ENCODE assay signal across 8 cellular contexts in the genomic region with DNA sequence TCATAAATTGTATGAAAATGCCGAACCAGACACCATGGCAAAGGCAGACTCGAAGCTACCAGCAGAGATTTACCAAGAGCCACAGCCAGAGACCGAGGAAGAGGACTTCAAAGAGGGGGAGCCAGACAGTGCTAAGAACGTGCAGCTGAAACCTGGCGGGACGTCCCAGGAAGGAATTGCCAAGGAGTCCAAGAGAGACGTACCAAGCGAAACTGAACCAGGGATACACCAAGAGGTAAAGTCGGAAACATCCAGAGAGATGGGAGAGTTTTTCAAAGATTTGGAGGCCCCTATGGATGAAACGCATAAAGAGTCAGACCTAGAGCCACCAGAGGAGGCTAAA. TPM values are rescaled to one million over a fixed set of nuclear protein-coding genes. Genes with fewer than 3 reads are reported as not detected.
DNase-seq lines count a peak whose midpoint lies in the region; TF ChIP-seq lines count a peak whose summit lies in the region.

No MANE protein-coding gene starts in this region.

- H3K9me3 Mint-ChIP-seq in CD8-positive, alpha-beta memory T cell = no peaks in the 10 kb centered on the region

- CTCF ChIA-PET in CD8-positive, alpha-beta memory T cell (lab: Charles Lee) = interaction anchor here (0.7 to 1.4 kb wide), 7 partner anchors 9 to 65 kb away, joined by 3 to 9 read pairs (median 3); a partner anchor contains a TSS

- H3K79me2 ChIP-seq in osteoblast (ENCODE audit: insufficient read depth, low read length) = peaks cover 33% of the 10 kb centered on the region

- peak overlapping the region; percentile 84 for H3K4me3 ChIP-seq in CD8-positive, alpha-beta memory T cell (ENCODE audit: low read length)
- H3K4me3 ChIP-seq in MG63 (peak overlapping the region; percentile 86), esophagus (ENCODE audit: low read depth in 1 of 2, low read length in 2 of 2) (peak overlapping the region; percentile 83 to 90), osteoblast (ENCODE audit: insufficient read depth, low read length) (peak overlapping the region; percentile 89)

- peaks cover 16% of the 10 kb centered on the region for H3K4me1 ChIP-seq in CD8-positive, alpha-beta memory T cell (ENCODE audit: insufficient read depth, low read length)
- peaks cover 2 to 3% of the 10 kb centered on the region in 2 donors for H3K4me1 ChIP-seq in esophagus (ENCODE audit: control insufficient read depth in 2 of 2, insufficient read depth in 2 of 2, low read length in 1 of 2)
- H3K4me1 ChIP-seq in osteoblast (ENCODE audit: insufficient read depth, low read length) = peaks cover 18% of the 10 kb centered on the region

- peaks cover 0 to 2% (median 2%) of the 10 kb centered on the region in 3 donors for H3K36me3 Mint-ChIP-seq in CD8-positive, alpha-beta memory T cell

- no peaks in the 10 kb centered on the region for H3K27me3 ChIP-seq in CD8-positive, alpha-beta memory T cell (ENCODE audit: insufficient read depth, low read length, poor library complexity, severe bottlenecking)
- no peaks in the 10 kb centered on the region for H3K27me3 ChIP-seq in MG63
- H3K27me3 ChIP-seq in esophagus (ENCODE audit: control insufficient read depth in 1 of 2, insufficient read depth in 2 of 2, low read length in 2 of 2) = no peaks in the 10 kb centered on the region
- H3K27me3 ChIP-seq in osteoblast (ENCODE audit: insufficient read depth, low read length) = no peaks in the 10 kb centered on the region

- peak overlapping the region; percentile 76 for H3K27ac ChIP-seq in CD8-positive, alpha-beta memory T cell (ENCODE audit: low read depth, low read length)
- H3K27ac ChIP-seq in esophagus (ENCODE audit: low read depth in 2 of 2, low read length in 1 of 2) = no peak overlapping the region
- H3K27ac ChIP-seq in osteoblast (ENCODE audit: low read depth, low read length) = peak overlapping the region; percentile 83

- H3K4me1 Mint-ChIP-seq in CD8-positive, alpha-beta memory T cell = peaks cover 27 to 39% (median 38%) of the 10 kb centered on the region in 3 donors

- TF ChIP-seq CTCF in osteoblast (IDR thresholded peaks at IDR 0.05; ENCODE audit: extremely low read depth, low read depth, low read length) = no peak

- no peaks in the 10 kb centered on the region for H3K27me3 Mint-ChIP-seq in CD8-positive, alpha-beta memory T cell

- no peaks in the 10 kb centered on the region for H4K20me1 ChIP-seq in osteoblast (ENCODE audit: insufficient read depth, low read length)

- H3K36me3 ChIP-seq in CD8-positive, alpha-beta memory T cell (ENCODE audit: insufficient read depth, low read length) = no peaks in the 10 kb centered on the region
- H3K36me3 ChIP-seq in MG63 (no peaks in the 10 kb centered on the region), esophagus (ENCODE audit: control insufficient read depth in 2 of 2, insufficient read depth in 2 of 2, low read length in 1 of 2) (no peaks in the 10 kb centered on the region), osteoblast (ENCODE audit: insufficient read depth, low read length) (no peaks in the 10 kb centered on the region)

- peak overlapping the region; percentile 97 for H3K4me2 ChIP-seq in osteoblast (ENCODE audit: insufficient read depth, low read length)

- 13 to 14% methylated on average over 10 of the region's 10 CpGs for WGBS in esophagus, 2 donors

- POLR2A ChIA-PET in CD8-positive, alpha-beta memory T cell (lab: Charles Lee) = interaction anchor here (0.5 to 1.9 kb wide), 5 partner anchors 19 to 561 kb away, joined by 3 to 21 read pairs (median 3); a partner anchor contains a TSS

- no peak for DNase-seq in CD8-positive, alpha-beta memory T cell
- no peak for DNase-seq in MG63
- no peak for DNase-seq in osteoblast (ENCODE audit: insufficient read length, low spot score, missing footprints)
- DNase-seq in amygdala (lab: John Stamatoyannopoulos, UW) = no peak
- DNase-seq in stimulated activated CD4-positive, alpha-beta T cell treated with anti-CD3 and anti-CD28 coated beads, Interleukin-2, amount 100 ng/mL, for 48 hours = no peak
- no peak for DNase-seq in NCI-H1092 (lab: John Stamatoyannopoulos, UW)
- no peak for DNase-seq in midbrain (lab: John Stamatoyannopoulos, UW)

- H3K9me3 ChIP-seq in CD8-positive, alpha-beta memory T cell (ENCODE audit: low read length) = no peaks in the 10 kb centered on the region
- H3K9me3 ChIP-seq in MG63 (no peaks in the 10 kb centered on the region), esophagus (ENCODE audit: control insufficient read depth in 2 of 2, insufficient read depth in 1 of 2, low read depth in 1 of 2, low read length in 1 of 2) (no peaks in the 10 kb centered on the region), osteoblast (ENCODE audit: low read depth, low read length) (no peaks in the 10 kb centered on the region)

- no peak overlapping the region for H3K4me3 Mint-ChIP-seq in CD8-positive, alpha-beta memory T cell

- H3K27ac Mint-ChIP-seq in CD8-positive, alpha-beta memory T cell = no peak overlapping the region

- peak overlapping the region; percentile 100 for H2AFZ ChIP-seq in osteoblast (ENCODE audit: low read length)

RNA-seq across cellular contexts. Expression of a gene that starts 0.3 kb away (rescaled TPM):
- 1 to 10 TPM in 1 of 2 experiments, under 1 TPM in 1; 0.83 to 1.0 TPM for total RNA-seq in CD8-positive, alpha-beta memory T cell
- 0.08 TPM for polyA plus RNA-seq in CD8-positive, alpha-beta memory T cell
- 0.30 TPM in 1 of 2 replicates, not detected in the other for total RNA-seq in MG63 (2014; rRNA removed; shearing (Covaris generic); ENCODE audit: low replicate concordance)
- polyA plus RNA-seq in esophagus = under 1 TPM; 0.34 to 0.41 TPM
- 4.0 and 6.2 TPM in 2 replicates for total RNA-seq in osteoblast

RNA-seq across cellular contexts. Expression of a gene that starts 0.6 kb away (rescaled TPM):
- total RNA-seq in CD8-positive, alpha-beta memory T cell = 10 to 100 TPM; 20.9 to 22.2 TPM
- 3.2 TPM for polyA plus RNA-seq in CD8-positive, alpha-beta memory T cell
- total RNA-seq in MG63 (2014; rRNA removed; shearing (Covaris generic); ENCODE audit: low replicate concordance) = 2.4 and 2.5 TPM in 2 replicates
- polyA plus RNA-seq in esophagus = 1 to 10 TPM; 1.5 to 2.0 TPM
- total RNA-seq in osteoblast = 13.0 and 13.8 TPM in 2 replicates

RNA-seq across cellular contexts. Expression of a gene that starts 45.9 kb away (rescaled TPM):
- total RNA-seq in CD8-positive, alpha-beta memory T cell = under 1 TPM; 0.40 to 0.42 TPM
- not detected for polyA plus RNA-seq in CD8-positive, alpha-beta memory T cell
- total RNA-seq in MG63 (2014; rRNA removed; shearing (Covaris generic); ENCODE audit: low replicate concordance) = not detected in 2 replicates
- polyA plus RNA-seq in esophagus = under 1 TPM; 0.09 to 0.22 TPM
- total RNA-seq in osteoblast = 0.29 and 0.36 TPM in 2 replicates

RNA-seq across cellular contexts. Expression of a gene that starts 56.6 kb away (rescaled TPM):
- total RNA-seq in CD8-positive, alpha-beta memory T cell = 10 to 100 TPM; 16.8 to 20.1 TPM
- polyA plus RNA-seq in CD8-positive, alpha-beta memory T cell = 5.4 TPM
- total RNA-seq in MG63 (2014; rRNA removed; shearing (Covaris generic); ENCODE audit: low replicate concordance) = 27.4 and 33.2 TPM in 2 replicates
- 10 to 100 TPM; 22.2 to 34.2 TPM for polyA plus RNA-seq in esophagus
- 34.8 and 38.0 TPM in 2 replicates for total RNA-seq in osteoblast

RNA-seq across cellular contexts. Expression of a gene that starts 56.8 kb away (rescaled TPM):
- total RNA-seq in CD8-positive, alpha-beta memory T cell = 10 to 100 TPM; 19.0 to 21.6 TPM
- 1.7 TPM for polyA plus RNA-seq in CD8-positive, alpha-beta memory T cell
- 11.5 and 43.4 TPM in 2 replicates for total RNA-seq in MG63 (2014; rRNA removed; shearing (Covaris generic); ENCODE audit: low replicate concordance)
- 10 to 100 TPM in 1 of 2 donors, 1 to 10 TPM in 1; 5.8 to 11.5 TPM for polyA plus RNA-seq in esophagus
- 11.6 and 13.3 TPM in 2 replicates for total RNA-seq in osteoblast

Comparison
In these comparisons a context has a peak if more than half of its experiments do, and no peak if none do; other contexts are left out.
1. H3K27ac ChIP-seq: peak in CD8-positive, alpha-beta memory T cell (single experiment) and osteoblast (single experiment); none in esophagus (0 of 2).
2. Peak in every context shown above with its lines, with median percentiles within 50 percentile points of each other: H3K4me3 ChIP-seq.